8 cellular contexts compared by ENCODE assay signal in genomic region chr1:145918144-145918991, GRCh38. TPM values are rescaled to one million over a fixed set of nuclear protein-coding genes. Genes with fewer than 3 reads are reported as not detected.
DNase-seq lines count a peak whose midpoint lies in the region; ATAC-seq and TF ChIP-seq lines count a peak whose summit lies in the region.

TSS of gene PEX11B (minus strand) at chr1:145918717. CDS start at chr1:145918688, 29 bp downstream.

- peaks cover 10% of the 10 kb centered on the region for H3K36me3 ChIP-seq in mammary epithelial cell (ENCODE audit: insufficient read depth, low read length)
- peaks cover 0 to 57% (median 31%) of the 10 kb centered on the region in 6 donors for H3K36me3 ChIP-seq in spleen

- in situ Hi-C loops in mammary epithelial cell (cut with MboI; ENCODE audit: low sequenced_read_pairs in 2 of 2), result no loop called here

- peak within 1 kb of the TSS; percentile 72 for H3K9ac ChIP-seq in mammary epithelial cell (ENCODE audit: insufficient read depth, low read length)

- H2AFZ ChIP-seq in mammary epithelial cell (ENCODE audit: low read depth, low read length), result peak within 1 kb of the TSS; percentile 87

- peaks cover 19% of the 10 kb centered on the region for H3K79me2 ChIP-seq in mammary epithelial cell (ENCODE audit: insufficient read depth, low read length)

- H3K27me3 ChIP-seq in AG04450 (ENCODE audit: control insufficient read depth, insufficient read depth, low read length) (no peaks in the 10 kb centered on the region), mammary epithelial cell (ENCODE audit: insufficient read depth, low read length) (no peaks in the 10 kb centered on the region), spleen (replicated peaks in 1 of 7) (no peaks in the 10 kb centered on the region)

- H3K4me3 ChIP-seq in AG04450 (ENCODE audit: low read depth, low read length) (peak within 1 kb of the TSS; percentile 95), WI38 (ENCODE audit: low read depth, low read length) (peak within 1 kb of the TSS; percentile 93), mammary epithelial cell (replicated peaks in 1 of 3; ENCODE audit: insufficient read depth in 1 of 3, low read depth in 2 of 3, low read length in 3 of 3) (peak within 1 kb of the TSS; percentile 51 to 89 (median 69)), spleen (peak within 1 kb of the TSS; percentile 82 to 92 (median 88))

- no peaks in the 10 kb centered on the region for H4K20me1 ChIP-seq in mammary epithelial cell (ENCODE audit: insufficient read depth, low read length)

- no peaks in the 10 kb centered on the region for H3K9me3 ChIP-seq in AG04450 (ENCODE audit: control insufficient read depth, insufficient read depth, low read length)
- H3K9me3 ChIP-seq in mammary epithelial cell (replicated peaks; ENCODE audit: insufficient read depth, low read length), result no peaks in the 10 kb centered on the region
- no peaks in the 10 kb centered on the region for H3K9me3 ChIP-seq in spleen

- peak in 1 of 3 donors; percentile 27 for TF ChIP-seq POLR2A in spleen (IDR thresholded peaks at IDR 0.05)

- ATAC-seq in GM19023 (IDR thresholded peaks at IDR 0.05; ENCODE audit: unreplicated experiment) (peak; percentile 90), HG03196 (IDR thresholded peaks at IDR 0.05; ENCODE audit: unreplicated experiment) (peak; percentile 74)

- intact Hi-C loops in mammary epithelial cell (cut with micrococcal nuclease), result loop anchor here (1.0 to 5.0 kb wide), 4 partner anchors 26 to 119 kb away; partner anchors contain the start of gene TXNIP
- intact Hi-C loops in spleen (cut with DNase I; ENCODE audit: low total_unique reads), result no loop called here

- TF ChIP-seq CTCF in AG04450 (IDR thresholded peaks at IDR 0.05; ENCODE audit: low read depth, low read length) (no peak), WI38 (IDR thresholded peaks at IDR 0.05; ENCODE audit: low read depth, low read length) (no peak), mammary epithelial cell (conservative IDR thresholded peaks at IDR 0.05 in 1 of 2, IDR thresholded peaks at IDR 0.05 in 1 of 2; ENCODE audit: extremely low read depth in 1 of 2, insufficient read depth in 1 of 2, low read depth in 1 of 2, low read length in 2 of 2) (no peak), spleen (IDR thresholded peaks at IDR 0.05 in 8 of 11, conservative IDR thresholded peaks at IDR 0.05 in 3 of 11) (peak in 2 of 11 experiments; percentile 17 to 25)

- H3K4me1 ChIP-seq in mammary epithelial cell (ENCODE audit: insufficient read depth, low read length) (peaks cover 24% of the 10 kb centered on the region), spleen (peaks cover 10 to 71% (median 37%) of the 10 kb centered on the region in 6 donors)

- dilution Hi-C loops in mammary epithelial cell (cut with HindIII; ENCODE audit: low sequenced_read_pairs), result loop anchor here (5.0 kb wide), 2 partner anchors 36 to 39 kb away; partner anchors contain the start of gene LIX1L

- no TSS peak for BruUV-seq in mammary epithelial cell (replicated peaks; lab: Mats Ljungman, UMichigan)

- 0% methylated on average over 20 of the region's 51 CpGs for whole genome bisulfite sequencing in mammary epithelial cell (ENCODE audit: low coverage, missing lambda C conversion rate)
- 0 to 1% (median 0%) methylated on average over 49 to 51 of the region's 51 CpGs for WGBS in spleen, 5 donors

- POLR2A ChIA-PET in AG04450 (lab: Yijun Ruan, JAX), result interaction anchor here (0.6 to 2.4 kb wide), 8 partner anchors 9 to 166 kb away, joined by 3 to 15 read pairs (median 6); partner anchors contain the start of genes ANKRD34A, ANKRD35, NUDT17 and PIAS3

- DNase-seq in AG04450 (ENCODE audit: low read depth, low spot score) (peak; percentile 65), NCI-H226 (peak; percentile 84), mammary epithelial cell (peak; percentile 85), inferior parietal cortex (ENCODE audit: extremely low spot score) (peak; percentile 92), spleen (peak; percentile 97)

- H3K27ac ChIP-seq in AG04450 (ENCODE audit: low read depth, low read length), result peak within 1 kb of the TSS; percentile 84
- peak within 1 kb of the TSS; percentile 73 for H3K27ac ChIP-seq in mammary epithelial cell (ENCODE audit: insufficient read depth, low read depth, low read length)
- H3K27ac ChIP-seq in spleen, result peak within 1 kb of the TSS; percentile 84 to 93 (median 92)

- H3K4me2 ChIP-seq in mammary epithelial cell (ENCODE audit: insufficient read depth, low read depth, low read length), result peak within 1 kb of the TSS; percentile 98

- CTCF ChIA-PET in AG04450 (lab: Charles Lee) (interaction anchor here (1.4 to 1.7 kb wide), 4 partner anchors 9 to 73 kb away, joined by 3 to 10 read pairs (median 5); partner anchors contain the start of genes ITGA10, NUDT17 and RBM8A), mammary epithelial cell (lab: Charles Lee; ENCODE audit: low non-redundant PET) (interaction anchor here (1.1 kb wide), 1 partner anchor 9 kb away, joined by 6 read pairs; the partner anchor contains the start of gene RBM8A)

RNA-seq across cellular contexts. Expression of gene PEX11B, which starts in this region (rescaled TPM):
- 44.2 and 51.1 TPM in 2 replicates for polyA plus RNA-seq in AG04450 (2011; rRNA removed)
- polyA minus RNA-seq in AG04450 (2011; rRNA and poly(A)+ RNA removed), result 21.4 and 25.3 TPM in 2 replicates
- total RNA-seq in mammary epithelial cell, result 10 to 100 TPM; 30.4 to 36.3 TPM
- polyA plus RNA-seq in mammary epithelial cell, result 31.0 TPM
- polyA minus RNA-seq in mammary epithelial cell, result 17.2 TPM
- total RNA-seq in spleen, result 10 to 100 TPM; 23.4 to 35.4 (median 32.3) TPM
- 10 to 100 TPM; 20.3 to 28.0 (median 26.7) TPM for polyA plus RNA-seq in spleen

Comparison
In these comparisons a context has a peak if more than half of its experiments do, and no peak if none do; other contexts are left out.
1. Peak in every context shown above with its lines: DNase-seq, ATAC-seq, H3K4me3 ChIP-seq and H3K27ac ChIP-seq.